ENCODE assay signal across 14 cellular contexts in genomic region chr10:118950190-118950658, GRCh38.
DNase-seq lines count a peak whose midpoint lies in the region; ATAC-seq and TF ChIP-seq lines count a peak whose summit lies in the region.
"Had no signal": no experiment of that assay in that cellular context is flagged by ENCODE, and none has a peak within 500 bp of the region (broad histone marks: within the 10 kb centered on the region; RNA-seq: fewer than 3 reads in every experiment).

No MANE protein-coding gene starts in this region.

- H3K4me1 Mint-ChIP-seq in activated naive CD8-positive, alpha-beta T cell treated with anti-CD3 and anti-CD28 coated beads, Interleukin-2, amount 10 ng/mL, durations not matched to agents 7 days and 5 days, result peaks cover 5% of the 10 kb centered on the region
- no peaks in the 10 kb centered on the region for H3K4me1 Mint-ChIP-seq in activated naive CD8-positive, alpha-beta T cell treated with anti-CD3 and anti-CD28 coated beads for 36 hours

- no peaks in the 10 kb centered on the region for H3K36me3 Mint-ChIP-seq in activated naive CD8-positive, alpha-beta T cell treated with anti-CD3 and anti-CD28 coated beads, Interleukin-2, amount 10 ng/mL, durations not matched to agents 7 days and 5 days
- H3K36me3 Mint-ChIP-seq in activated naive CD8-positive, alpha-beta T cell treated with anti-CD3 and anti-CD28 coated beads for 36 hours, result no peaks in the 10 kb centered on the region

- peak; percentile 52 for ATAC-seq in activated naive CD8-positive, alpha-beta T cell treated with anti-CD3 and anti-CD28 coated beads, Interleukin-2, amount 10 ng/mL, durations not matched to agents 7 days and 5 days (ENCODE audit: low read depth)
- ATAC-seq in HG02759 (IDR thresholded peaks at IDR 0.05; ENCODE audit: unreplicated experiment), result no peak
- ATAC-seq in HG03097 (IDR thresholded peaks at IDR 0.05; ENCODE audit: low FRiP score, unreplicated experiment), result no peak
- no peak for ATAC-seq in HG03571 (IDR thresholded peaks at IDR 0.05; ENCODE audit: unreplicated experiment)

- no peak overlapping the region for H3K4me3 ChIP-seq in NB4 (ENCODE audit: low read depth, low read length)
- H3K4me3 ChIP-seq in choroid plexus epithelial cell (ENCODE audit: low read depth, low read length), result no peak overlapping the region
- no peak overlapping the region for H3K4me3 ChIP-seq in stomach
- H3K4me3 ChIP-seq: BLaER1, skin epidermis had no signal

- no peaks in the 10 kb centered on the region for H3K27me3 ChIP-seq in stomach
- H3K27me3 ChIP-seq: BLaER1 had no signal

- TF ChIP-seq POLR2A in NB4 (IDR thresholded peaks at IDR 0.05; ENCODE audit: extremely low read depth, insufficient read length) (no peak), stomach (IDR thresholded peaks at IDR 0.05) (no peak)

- no peak overlapping the region for H3K4me3 Mint-ChIP-seq in activated naive CD8-positive, alpha-beta T cell treated with anti-CD3 and anti-CD28 coated beads, Interleukin-2, amount 10 ng/mL, durations not matched to agents 7 days and 5 days
- H3K4me3 Mint-ChIP-seq in activated naive CD8-positive, alpha-beta T cell treated with anti-CD3 and anti-CD28 coated beads for 36 hours, result no peak overlapping the region

- POLR2A ChIA-PET in activated naive CD8-positive, alpha-beta T cell treated with anti-CD3 and anti-CD28 coated beads, Interleukin-2, amount 10 ng/mL, durations not matched to agents 7 days and 5 days (lab: Charles Lee), result no interaction called here

- H3K27ac ChIP-seq in stomach, result no peak overlapping the region
- H3K27ac ChIP-seq: BLaER1, skin epidermis, VCaP had no signal

- H3K4me1 ChIP-seq in stomach, result no peaks in the 10 kb centered on the region
- H3K4me1 ChIP-seq: BLaER1 had no signal

- H3K9me3 ChIP-seq in stomach, result no peaks in the 10 kb centered on the region
- H3K9me3 ChIP-seq: BLaER1 had no signal

- no peaks in the 10 kb centered on the region for H3K36me3 ChIP-seq in stomach
- H3K36me3 ChIP-seq: BLaER1 had no signal

- H3K27me3 Mint-ChIP-seq in activated naive CD8-positive, alpha-beta T cell treated with anti-CD3 and anti-CD28 coated beads, Interleukin-2, amount 10 ng/mL, durations not matched to agents 7 days and 5 days, result peaks cover 21% of the 10 kb centered on the region
- H3K27me3 Mint-ChIP-seq in activated naive CD8-positive, alpha-beta T cell treated with anti-CD3 and anti-CD28 coated beads for 36 hours, result peaks cover 7% of the 10 kb centered on the region

- WGBS in stomach, 5 donors, result 57 to 76% (median 72%) methylated on average over 1 of the region's 1 CpG

- H3K27ac Mint-ChIP-seq in activated naive CD8-positive, alpha-beta T cell treated with anti-CD3 and anti-CD28 coated beads, Interleukin-2, amount 10 ng/mL, durations not matched to agents 7 days and 5 days, result no peak overlapping the region
- no peak overlapping the region for H3K27ac Mint-ChIP-seq in activated naive CD8-positive, alpha-beta T cell treated with anti-CD3 and anti-CD28 coated beads for 36 hours

- no peaks in the 10 kb centered on the region for H3K9me3 Mint-ChIP-seq in activated naive CD8-positive, alpha-beta T cell treated with anti-CD3 and anti-CD28 coated beads, Interleukin-2, amount 10 ng/mL, durations not matched to agents 7 days and 5 days
- no peaks in the 10 kb centered on the region for H3K9me3 Mint-ChIP-seq in activated naive CD8-positive, alpha-beta T cell treated with anti-CD3 and anti-CD28 coated beads for 36 hours

- DNase-seq in activated naive CD8-positive, alpha-beta T cell treated with anti-CD3 and anti-CD28 coated beads, Interleukin-2, amount 10 ng/mL, durations not matched to agents 7 days and 5 days, result no peak
- no peak for DNase-seq in activated naive CD8-positive, alpha-beta T cell treated with anti-CD3 and anti-CD28 coated beads for 36 hours
- DNase-seq in NB4 (ENCODE audit: low read depth) (peak; percentile 75), choroid plexus epithelial cell (ENCODE audit: low read depth) (peak; percentile 22), stomach (peak; percentile 24)
- DNase-seq: amygdala, NCI-H2081 treated with DMSO at 0.1 percent for 48 hours, SHP77 had no signal

- TF ChIP-seq CTCF in NB4 (IDR thresholded peaks at IDR 0.05; ENCODE audit: low read depth, low read length) (no peak), choroid plexus epithelial cell (conservative IDR thresholded peaks at IDR 0.05; ENCODE audit: low read depth, low read length) (no peak), stomach (IDR thresholded peaks at IDR 0.05) (no peak)

- TF ChIP-seq EP300 in stomach (IDR thresholded peaks at IDR 0.05), result no peak

- intact Hi-C loops in stomach (cut with DNase I; ENCODE audit: low total_unique reads), result no loop called here

Comparison
In these comparisons a context has a peak if more than half of its experiments do, and no peak if none do; other contexts are left out.
1. DNase-seq: peak in NB4 (single experiment), choroid plexus epithelial cell (single experiment) and stomach (single experiment); none in activated naive CD8-positive, alpha-beta T cell treated with anti-CD3 and anti-CD28 coated beads, Interleukin-2, amount 10 ng/mL, durations not matched to agents 7 days and 5 days (single experiment) and activated naive CD8-positive, alpha-beta T cell treated with anti-CD3 and anti-CD28 coated beads for 36 hours (single experiment).